Comparison of ENCODE assay signal across 24 cellular contexts in the genomic region with DNA sequence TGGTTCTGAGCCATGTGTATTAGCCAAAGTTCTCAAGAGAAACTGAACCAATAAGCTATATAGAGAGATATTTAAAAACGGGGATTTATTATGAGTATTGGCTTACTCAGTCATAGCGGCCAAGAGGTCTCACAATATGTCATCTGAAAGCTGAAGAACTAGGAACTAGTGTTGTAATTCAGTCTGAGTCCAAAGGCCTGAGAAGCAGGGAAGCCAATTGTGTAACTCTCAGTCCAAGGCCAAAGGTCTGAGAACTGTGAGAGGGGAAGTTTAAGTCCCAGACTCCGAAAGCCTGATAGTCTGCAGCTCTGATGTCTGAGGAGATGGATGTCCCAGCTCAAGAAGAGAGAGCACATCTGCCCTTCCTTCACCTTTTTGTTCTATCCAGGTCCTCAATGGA.
"Had no signal": no experiment of that assay in that cellular context is flagged by ENCODE, and none has a peak within 500 bp of the region (broad histone marks: within the 10 kb centered on the region; RNA-seq: fewer than 3 reads in every experiment).

No MANE protein-coding gene starts in this region.

- H3K36me3 ChIP-seq: ascending aorta, brain microvascular endothelial cell, ovary, tibial artery had no signal

- H3K9me3 ChIP-seq: ascending aorta, ovary, psoas muscle, tibial artery had no signal

- FAIRE-seq: endometrium, urothelium cell line had no signal

- H3K4me1 ChIP-seq: ascending aorta, psoas muscle, tibial artery had no signal

- ATAC-seq: activated CD8-positive, alpha-beta T cell treated with anti-CD3 and anti-CD28 coated beads, Interleukin-2, amount 10 ng/mL, durations not matched to agents 7 days and 5 days; natural killer cell treated with Interleukin-12 subunit alpha and Interleukin-12 subunit beta and Interleukin-15 and Interleukin-18, amount 100 ng/mL, for 72 hours; psoas muscle; right cardiac atrium; stimulated activated effector memory CD8-positive, alpha-beta T cell treated with anti-CD3 and anti-CD28 coated beads, Interleukin-12 subunit alpha, Interleukin-12 subunit beta, amount 100 ng/mL, for 72 hours; stimulated activated naive CD8-positive, alpha-beta T cell treated with anti-CD3 and anti-CD28 coated beads, Interleukin-15, amount 100 ng/mL, for 72 hours had no signal

- DNase-seq: activated CD4-positive, alpha-beta T cell treated with anti-CD3 and anti-CD28 coated beads for 1 hour; activated CD4-positive, alpha-beta T cell treated with anti-CD3 and anti-CD28 coated beads, Interleukin-2, amount 50 U/mL, for 1 hour; activated CD8-positive, alpha-beta T cell treated with anti-CD3 and anti-CD28 coated beads, Interleukin-2, amount 10 ng/mL, durations not matched to agents 7 days and 5 days; activated gamma-delta T cell; activated naive CD4-positive, alpha-beta T cell treated with anti-CD3 and anti-CD28 coated beads, Interleukin-2, amount 50 U/mL, for 16 hours; brain microvascular endothelial cell; caudate nucleus; effector CD4-positive, alpha-beta T cell; erythroblast; foreskin melanocyte; hippocampal formation; ovary; psoas muscle; right cardiac atrium; stimulated activated CD4-positive, alpha-beta T cell treated with anti-CD3 and anti-CD28 coated beads, Interleukin-1b, Interleukin-23, amount 100 ng/mL, for 48 hours; stimulated activated naive CD8-positive, alpha-beta T cell treated with anti-CD3 and anti-CD28 coated beads, Interleukin-15, amount 100 ng/mL, for 72 hours; T-helper 1 cell; tibial artery had no signal

- H3K4me3 ChIP-seq: ascending aorta, ovary, psoas muscle, skin epidermis, tibial artery had no signal

- H3K27me3 ChIP-seq: ascending aorta, brain microvascular endothelial cell, ovary, tibial artery had no signal

- H3K27ac ChIP-seq: ascending aorta, brain microvascular endothelial cell, ovary, psoas muscle, skin epidermis, tibial artery had no signal
